In genomic region chr5:95934207-95934804, GRCh38 we compare ENCODE assay signal across 18 cellular contexts. TPM values are rescaled to one million over a fixed set of nuclear protein-coding genes. Genes with fewer than 3 reads are reported as not detected.
DNase-seq lines count a peak whose midpoint lies in the region; ATAC-seq and TF ChIP-seq lines count a peak whose summit lies in the region.
"Had no signal": no experiment of that assay in that cellular context is flagged by ENCODE, and none has a peak within 500 bp of the region (broad histone marks: within the 10 kb centered on the region; RNA-seq: fewer than 3 reads in every experiment).

No MANE protein-coding gene starts in this region.

- no peaks in the 10 kb centered on the region for H3K36me3 ChIP-seq in CD8-positive, alpha-beta memory T cell (ENCODE audit: insufficient read depth, low read length)
- H3K36me3 ChIP-seq in Panc1 (ENCODE audit: control insufficient read depth, insufficient read depth, low read length) (no peaks in the 10 kb centered on the region; the same call in 1 of the 2 replicates), BE2C (no peaks in the 10 kb centered on the region)
- H3K36me3 ChIP-seq: sigmoid colon, thyroid gland had no signal

- no peaks in the 10 kb centered on the region for H3K4me1 ChIP-seq in CD8-positive, alpha-beta memory T cell (ENCODE audit: insufficient read depth, low read length)
- peaks cover 19% of the 10 kb centered on the region for H3K4me1 ChIP-seq in Panc1 (ENCODE audit: control insufficient read depth, insufficient read depth, low read length)
- H3K4me1 ChIP-seq in BE2C = no peaks in the 10 kb centered on the region
- H3K4me1 ChIP-seq: sigmoid colon had no signal

- peak overlapping the region; percentile 21 for H3K27ac ChIP-seq in CD8-positive, alpha-beta memory T cell (ENCODE audit: low read depth, low read length)
- H3K27ac ChIP-seq in Panc1 (ENCODE audit: low read length) = no peak overlapping the region
- H3K27ac ChIP-seq: sigmoid colon, thyroid gland had no signal

- no peaks in the 10 kb centered on the region for H3K9me3 ChIP-seq in CD8-positive, alpha-beta memory T cell (ENCODE audit: low read length)
- no peaks in the 10 kb centered on the region for H3K9me3 ChIP-seq in Panc1 (ENCODE audit: control insufficient read depth, insufficient read depth, low read depth, low read length)
- no peaks in the 10 kb centered on the region for H3K9me3 ChIP-seq in BE2C
- H3K9me3 ChIP-seq: sigmoid colon, thyroid gland had no signal

- no peaks in the 10 kb centered on the region for H3K9me3 Mint-ChIP-seq in CD8-positive, alpha-beta memory T cell
- H3K9me3 Mint-ChIP-seq: activated T-cell treated with anti-CD3 and anti-CD28 coated beads, Interleukin-2, amount 50 U/mL, for 4 hours had no signal

- POLR2A ChIA-PET in CD8-positive, alpha-beta memory T cell (lab: Charles Lee) = no interaction called here
- POLR2A ChIA-PET in Panc1 (lab: Charles Lee) = no interaction called here

- peaks cover 0 to 3% (median 0%) of the 10 kb centered on the region in 3 donors for H3K4me1 Mint-ChIP-seq in CD8-positive, alpha-beta memory T cell

- no peaks in the 10 kb centered on the region for H3K27me3 ChIP-seq in CD8-positive, alpha-beta memory T cell (ENCODE audit: insufficient read depth, low read length, poor library complexity, severe bottlenecking)
- H3K27me3 ChIP-seq in Panc1 (ENCODE audit: control insufficient read depth, insufficient read depth, low read length) (no peaks in the 10 kb centered on the region), BE2C (no peaks in the 10 kb centered on the region)
- H3K27me3 ChIP-seq: sigmoid colon, thyroid gland had no signal

- H3K36me3 Mint-ChIP-seq in CD8-positive, alpha-beta memory T cell = peaks cover 4 to 12% (median 4%) of the 10 kb centered on the region in 3 donors

- intact Hi-C loops in Panc1 (cut with micrococcal nuclease; ENCODE audit: unreplicated experiment) = no loop called here

- H3K4me3 Mint-ChIP-seq in CD8-positive, alpha-beta memory T cell = no peak overlapping the region
- H3K4me3 Mint-ChIP-seq: activated T-cell treated with anti-CD3 and anti-CD28 coated beads, Interleukin-2, amount 50 U/mL, for 4 hours had no signal

- TSS peak; percentile 1 for BruUV-seq in Panc1 (replicated peaks; lab: Mats Ljungman, UMichigan)

- H3K4me3 ChIP-seq in CD8-positive, alpha-beta memory T cell (ENCODE audit: low read length) = no peak overlapping the region
- no peak overlapping the region for H3K4me3 ChIP-seq in Panc1 (ENCODE audit: low read depth in 2 of 2, low read length in 2 of 2)
- H3K4me3 ChIP-seq in BE2C (ENCODE audit: low read depth, low read length) = no peak overlapping the region
- H3K4me3 ChIP-seq: sigmoid colon, thyroid gland had no signal

- no peak for TF ChIP-seq CTCF in Panc1 (IDR thresholded peaks at IDR 0.05)
- no peak for TF ChIP-seq CTCF in BE2C (IDR thresholded peaks at IDR 0.05; ENCODE audit: low read depth, low read length)

- DNase-seq in CD8-positive, alpha-beta memory T cell = no peak
- DNase-seq in Panc1 (ENCODE audit: low read depth, low spot score) (no peak), left lobe of liver (ENCODE audit: low spot score) (no peak), EL (no peak), KBM-7 (no peak), BE2C (no peak)
- DNase-seq: activated CD4-positive, alpha-beta T cell treated with anti-CD3 and anti-CD28 coated beads for 1 hour; activated T-cell treated with anti-CD3 and anti-CD28 coated beads, Interleukin-2, amount 50 U/mL, for 4 hours; DMS 273 treated with DMSO at 0.1 percent for 48 hours; Karpas-422; NCI-H82; sigmoid colon; stimulated activated CD4-positive, alpha-beta T cell treated with anti-CD3 and anti-CD28 coated beads, Interleukin-2, amount 100 ng/mL, for 48 hours; T-helper 2 cell; thyroid gland had no signal

- ATAC-seq in GM19372 (IDR thresholded peaks at IDR 0.05; ENCODE audit: low read depth, unreplicated experiment) (peak; percentile 47), Panc1 (no peak), left lobe of liver (peak; percentile 17), GM21381 (IDR thresholded peaks at IDR 0.05; ENCODE audit: unreplicated experiment) (no peak)
- ATAC-seq: Right ventricle myocardium inferior had no signal

- H3K27me3 Mint-ChIP-seq in CD8-positive, alpha-beta memory T cell = no peaks in the 10 kb centered on the region

- in situ Hi-C loops in Panc1 (cut with HindIII; ENCODE audit: low pct_unique_long_range_greater_than_20kb, low sequenced_read_pairs) (no loop called here), KBM-7 (cut with MboI; ENCODE audit: low pct_unique_long_range_greater_than_20kb, low sequenced_read_pairs) (no loop called here)

- CTCF ChIA-PET in CD8-positive, alpha-beta memory T cell (lab: Charles Lee) = no interaction called here
- CTCF ChIA-PET in Panc1 (lab: Charles Lee) = no interaction called here

- peak overlapping the region in 1 of 8 donors; percentile 48 for H3K27ac Mint-ChIP-seq in CD8-positive, alpha-beta memory T cell

RNA-seq across cellular contexts. Expression of gene ELL2, which starts 27.3 kb away (rescaled TPM):
- total RNA-seq in CD8-positive, alpha-beta memory T cell = 10 to 100 TPM; 90.6 to 91.3 TPM
- polyA plus RNA-seq in CD8-positive, alpha-beta memory T cell = 5.0 TPM
- 68.5 TPM for total RNA-seq in Panc1 (2021; ENCODE audit: unreplicated experiment)
- 69.8 TPM for polyA plus RNA-seq in Panc1 (2012; ENCODE audit: insufficient read length)
- total RNA-seq in left lobe of liver = 76.4 TPM
- polyA plus RNA-seq in BE2C (2012; ENCODE audit: insufficient read depth, insufficient read length, low read depth) = 0.32 TPM

Comparison
In these comparisons a context has a peak if more than half of its experiments do, and no peak if none do; other contexts are left out.
1. ATAC-seq: peak in GM19372 (single experiment) and left lobe of liver (single experiment); none in Panc1 (single experiment) and GM21381 (single experiment).